In genomic region chr12:54560374-54560858, GRCh38 we compare ENCODE assay signal across 8 cellular contexts. TPM values are rescaled to one million over a fixed set of nuclear protein-coding genes. Genes with fewer than 3 reads are reported as not detected.
DNase-seq lines count a peak whose midpoint lies in the region; ATAC-seq and TF ChIP-seq lines count a peak whose summit lies in the region.

No MANE protein-coding gene starts in this region.

- in situ Hi-C loops in GM13977 (cut with MboI; ENCODE audit: low pct_unique_long_range_greater_than_20kb, low sequenced_read_pairs, unreplicated experiment) = no loop called here

- DNase-seq in GM13977 (ENCODE audit: low spot score) = peak; percentile 92
- peak; percentile 93 for DNase-seq in NCI-H2029 (lab: John Stamatoyannopoulos, UW)
- peak; percentile 90 for DNase-seq in activated CD8-positive, alpha-beta T cell treated with anti-CD3 and anti-CD28 coated beads, Interleukin-2, amount 10 ng/mL, durations not matched to agents 7 days and 5 days
- peak; percentile 87 for DNase-seq in effector CD8-positive, alpha-beta T cell (lab: John Stamatoyannopoulos, UW)
- peak; percentile 93 for DNase-seq in lung (ENCODE audit: low spot score)
- peak; percentile 61 to 78 (median 70) for DNase-seq in stimulated activated CD4-positive, alpha-beta T cell treated with anti-CD3 and anti-CD28 coated beads, TNF-alpha, amount 100 ng/mL, for 4 hours (ENCODE audit: low read depth in 3 of 3)
- no peak for DNase-seq in DMS114 treated with DMSO at 0.1 percent for 48 hours (lab: John Stamatoyannopoulos, UW; ENCODE audit: unreplicated experiment)

- WGBS in lung, 2 donors = 2 to 3% methylated on average over 14 of the region's 14 CpGs

- peak; percentile 100 for ATAC-seq in HG02610 (IDR thresholded peaks at IDR 0.05; ENCODE audit: unreplicated experiment)
- ATAC-seq in activated CD8-positive, alpha-beta T cell treated with anti-CD3 and anti-CD28 coated beads, Interleukin-2, amount 10 ng/mL, durations not matched to agents 7 days and 5 days = peak; percentile 100
- ATAC-seq in lung (ENCODE audit: insufficient read depth, low FRiP score) = peak; percentile 98

- POLR2A ChIA-PET in activated CD8-positive, alpha-beta T cell treated with anti-CD3 and anti-CD28 coated beads, Interleukin-2, amount 10 ng/mL, durations not matched to agents 7 days and 5 days (lab: Charles Lee) = interaction anchor here (0.6 to 1.1 kb wide), 4 partner anchors 11 to 825 kb away, joined by 3 to 4 read pairs (median 3); partner anchors contain the start of gene PDE1B

- no peaks in the 10 kb centered on the region for H3K4me1 ChIP-seq in lung (ENCODE audit: control insufficient read depth in 2 of 2, insufficient read depth in 2 of 2, low read length in 2 of 2)

- H3K4me3 Mint-ChIP-seq in activated CD8-positive, alpha-beta T cell treated with anti-CD3 and anti-CD28 coated beads, Interleukin-2, amount 10 ng/mL, durations not matched to agents 7 days and 5 days = peak overlapping the region; percentile 67

- peak overlapping the region in 1 of 2 donors; percentile 4 for H3K27ac ChIP-seq in lung (ENCODE audit: low read depth in 1 of 2, low read length in 1 of 2)

- peaks cover 3% of the 10 kb centered on the region for H3K36me3 Mint-ChIP-seq in activated CD8-positive, alpha-beta T cell treated with anti-CD3 and anti-CD28 coated beads, Interleukin-2, amount 10 ng/mL, durations not matched to agents 7 days and 5 days (ENCODE audit: low read depth)

- H3K27me3 ChIP-seq in lung (ENCODE audit: control insufficient read depth, insufficient read depth) = no peaks in the 10 kb centered on the region

- H3K36me3 ChIP-seq in lung (ENCODE audit: control insufficient read depth in 2 of 2, insufficient read depth in 2 of 2, low read length in 2 of 2) = no peaks in the 10 kb centered on the region

- H3K27ac Mint-ChIP-seq in activated CD8-positive, alpha-beta T cell treated with anti-CD3 and anti-CD28 coated beads, Interleukin-2, amount 10 ng/mL, durations not matched to agents 7 days and 5 days = peak overlapping the region; percentile 78

- H3K27me3 Mint-ChIP-seq in activated CD8-positive, alpha-beta T cell treated with anti-CD3 and anti-CD28 coated beads, Interleukin-2, amount 10 ng/mL, durations not matched to agents 7 days and 5 days (ENCODE audit: low read depth) = no peaks in the 10 kb centered on the region

- no peak overlapping the region for H3K4me3 ChIP-seq in lung

- peaks cover 27% of the 10 kb centered on the region for H3K4me1 Mint-ChIP-seq in activated CD8-positive, alpha-beta T cell treated with anti-CD3 and anti-CD28 coated beads, Interleukin-2, amount 10 ng/mL, durations not matched to agents 7 days and 5 days (ENCODE audit: low read depth)

- no peaks in the 10 kb centered on the region for H3K9me3 Mint-ChIP-seq in activated CD8-positive, alpha-beta T cell treated with anti-CD3 and anti-CD28 coated beads, Interleukin-2, amount 10 ng/mL, durations not matched to agents 7 days and 5 days (ENCODE audit: insufficient read depth)

- no peaks in the 10 kb centered on the region for H3K9me3 ChIP-seq in lung (ENCODE audit: control insufficient read depth in 2 of 2, insufficient read depth in 1 of 2, low read length in 1 of 2)

- TF ChIP-seq CTCF in GM13977 (IDR thresholded peaks at IDR 0.05; ENCODE audit: extremely low read depth, insufficient read depth, missing control alignments) (no peak), lung (IDR thresholded peaks at IDR 0.05; ENCODE audit: control extremely low read depth, extremely low read depth) (no peak)

- CTCF ChIA-PET in activated CD8-positive, alpha-beta T cell treated with anti-CD3 and anti-CD28 coated beads, Interleukin-2, amount 10 ng/mL, durations not matched to agents 7 days and 5 days (lab: Charles Lee) = interaction anchor here (0.8 to 1.4 kb wide), 9 partner anchors 9 to 181 kb away, joined by 3 to 16 read pairs (median 3); no protein-coding TSS in a partner anchor

RNA-seq across cellular contexts. Expression of gene PDE1B, which starts 11.0 kb away (rescaled TPM):
- 1 to 10 TPM; 7.1 to 7.7 TPM for total RNA-seq in activated CD8-positive, alpha-beta T cell treated with anti-CD3 and anti-CD28 coated beads, Interleukin-2, amount 10 ng/mL, durations not matched to agents 7 days and 5 days
- total RNA-seq in lung = 1 to 10 TPM; 1.3 to 7.0 TPM
- polyA plus RNA-seq in lung = 1 to 10 TPM; 5.1 TPM

RNA-seq across cellular contexts. Expression of gene PPP1R1A, which starts 28.0 kb away (rescaled TPM):
- total RNA-seq in activated CD8-positive, alpha-beta T cell treated with anti-CD3 and anti-CD28 coated beads, Interleukin-2, amount 10 ng/mL, durations not matched to agents 7 days and 5 days = not detected
- under 1 TPM; 0.65 to 0.98 TPM for total RNA-seq in lung
- under 1 TPM; 0.15 to 0.73 TPM for polyA plus RNA-seq in lung
